Comparison of ENCODE assay signal across 10 cellular contexts in genomic region chr3:56812749-56813655, GRCh38. TPM values are rescaled to one million over a fixed set of nuclear protein-coding genes. Genes with fewer than 3 reads are reported as not detected.
A peak's percentile ranks its signal among the peaks of the same experiment; 100 is the strongest.
DNase-seq lines count a peak whose midpoint lies in the region; ATAC-seq and TF ChIP-seq lines count a peak whose summit lies in the region.
"Had no signal": no experiment of that assay in that cellular context is flagged by ENCODE, and none has a peak within 500 bp of the region (broad histone marks: within the 10 kb centered on the region; RNA-seq: fewer than 3 reads in every experiment).

No MANE protein-coding gene starts in this region.

- no peak overlapping the region for H3K4me3 Mint-ChIP-seq in HFFc6
- peak overlapping the region; percentile 2 for H3K4me3 Mint-ChIP-seq in activated CD8-positive, alpha-beta T cell treated with anti-CD3 and anti-CD28 coated beads, Interleukin-2, amount 10 ng/mL, durations not matched to agents 7 days and 5 days
- H3K4me3 Mint-ChIP-seq in immature natural killer cell = peak overlapping the region in 3 of 5 donors; percentile 15 to 38 (median 30)

- H3K4me1 ChIP-seq in ACC112 (ENCODE audit: control insufficient read depth, insufficient read depth, low read length, unreplicated experiment) = peaks cover 16% of the 10 kb centered on the region
- peaks cover 18% of the 10 kb centered on the region for H3K4me1 ChIP-seq in lower lobe of right lung

- CTCF ChIA-PET in activated CD8-positive, alpha-beta T cell treated with anti-CD3 and anti-CD28 coated beads, Interleukin-2, amount 10 ng/mL, durations not matched to agents 7 days and 5 days (lab: Charles Lee) = interaction anchor here (1.0 to 3.2 kb wide), 5 partner anchors 9 to 176 kb away, joined by 3 to 27 read pairs (median 24); partner anchors contain the start of gene ARHGEF3

- H3K36me3 Mint-ChIP-seq in HFFc6 (ENCODE audit: low read depth) (no peaks in the 10 kb centered on the region), immature natural killer cell (no peaks in the 10 kb centered on the region)
- peaks cover 18% of the 10 kb centered on the region for H3K36me3 Mint-ChIP-seq in activated CD8-positive, alpha-beta T cell treated with anti-CD3 and anti-CD28 coated beads, Interleukin-2, amount 10 ng/mL, durations not matched to agents 7 days and 5 days (ENCODE audit: low read depth)

- intact Hi-C loops in lower lobe of right lung (cut with DNase I) = no loop called here

- DNase-seq in HFFc6 (peak; percentile 24), immature natural killer cell (no peak), lower lobe of right lung (no peak), OCI-M1 (lab: John Stamatoyannopoulos, UW) (no peak)
- DNase-seq in activated CD8-positive, alpha-beta T cell treated with anti-CD3 and anti-CD28 coated beads, Interleukin-2, amount 10 ng/mL, durations not matched to agents 7 days and 5 days = no peak
- DNase-seq: activated CD8-positive, alpha-beta memory T cell treated with anti-CD3 and anti-CD28 coated beads, Interleukin-2, amount 50 U/mL, for 48 hours; stimulated activated CD4-positive, alpha-beta T cell treated with anti-CD3 and anti-CD28 coated beads, Interleukin-1b, Interleukin-23, amount 100 ng/mL, for 48 hours had no signal

- H3K36me3 ChIP-seq in ACC112 (ENCODE audit: insufficient read depth, low read length) (no peaks in the 10 kb centered on the region), lower lobe of right lung (no peaks in the 10 kb centered on the region)

- H2AFZ ChIP-seq in ACC112 (ENCODE audit: low read length, unreplicated experiment) = peak overlapping the region; percentile 85

- H3K4me1 Mint-ChIP-seq in HFFc6 (ENCODE audit: low read depth) (peaks cover 12% of the 10 kb centered on the region), immature natural killer cell (peaks cover 33 to 36% of the 10 kb centered on the region in 2 donors)
- peaks cover 48% of the 10 kb centered on the region for H3K4me1 Mint-ChIP-seq in activated CD8-positive, alpha-beta T cell treated with anti-CD3 and anti-CD28 coated beads, Interleukin-2, amount 10 ng/mL, durations not matched to agents 7 days and 5 days (ENCODE audit: low read depth)

- H3K27me3 ChIP-seq in ACC112 (ENCODE audit: insufficient read depth, low read length) (peaks cover 10% of the 10 kb centered on the region; the same call in 1 of the 2 replicates), lower lobe of right lung (ENCODE audit: low read depth) (no peaks in the 10 kb centered on the region)

- H3K27ac ChIP-seq in ACC112 (ENCODE audit: low read depth, low read length) (peak overlapping the region; percentile 30), lower lobe of right lung (no peak overlapping the region)

- POLR2A ChIA-PET in activated CD8-positive, alpha-beta T cell treated with anti-CD3 and anti-CD28 coated beads, Interleukin-2, amount 10 ng/mL, durations not matched to agents 7 days and 5 days (lab: Charles Lee) = interaction anchor here (0.6 to 1.4 kb wide), 4 partner anchors 25 to 104 kb away, joined by 3 to 8 read pairs (median 4); no protein-coding TSS in a partner anchor

- H3K27me3 Mint-ChIP-seq in HFFc6 (ENCODE audit: insufficient read depth) (peaks cover 7% of the 10 kb centered on the region), immature natural killer cell (ENCODE audit: low read depth in 3 of 3) (no peaks in the 10 kb centered on the region)
- H3K27me3 Mint-ChIP-seq in activated CD8-positive, alpha-beta T cell treated with anti-CD3 and anti-CD28 coated beads, Interleukin-2, amount 10 ng/mL, durations not matched to agents 7 days and 5 days (ENCODE audit: low read depth) = no peaks in the 10 kb centered on the region

- H3K27ac Mint-ChIP-seq in HFFc6 (no peak overlapping the region), immature natural killer cell (peak overlapping the region in 4 of 6 donors; percentile 7 to 66 (median 50))
- peak overlapping the region; percentile 40 for H3K27ac Mint-ChIP-seq in activated CD8-positive, alpha-beta T cell treated with anti-CD3 and anti-CD28 coated beads, Interleukin-2, amount 10 ng/mL, durations not matched to agents 7 days and 5 days

- peak overlapping the region; percentile 55 for H3K4me3 ChIP-seq in ACC112 (ENCODE audit: low read depth, low read length)
- H3K4me3 ChIP-seq in lower lobe of right lung = no peak overlapping the region

- no peak for ATAC-seq in activated CD8-positive, alpha-beta T cell treated with anti-CD3 and anti-CD28 coated beads, Interleukin-2, amount 10 ng/mL, durations not matched to agents 7 days and 5 days
- ATAC-seq in lower lobe of right lung (no peak), GM18517 (IDR thresholded peaks at IDR 0.05; ENCODE audit: unreplicated experiment) (no peak), HG03175 (IDR thresholded peaks at IDR 0.05; ENCODE audit: unreplicated experiment) (no peak)

- H3K79me2 ChIP-seq in ACC112 (ENCODE audit: control insufficient read depth, insufficient read depth, low read length, unreplicated experiment) = no peaks in the 10 kb centered on the region

- TF ChIP-seq CTCF in HFFc6 (IDR thresholded peaks at IDR 0.05) (no peak), lower lobe of right lung (IDR thresholded peaks at IDR 0.05) (no peak)

- no peaks in the 10 kb centered on the region for H3K9me3 Mint-ChIP-seq in HFFc6
- no peaks in the 10 kb centered on the region for H3K9me3 Mint-ChIP-seq in activated CD8-positive, alpha-beta T cell treated with anti-CD3 and anti-CD28 coated beads, Interleukin-2, amount 10 ng/mL, durations not matched to agents 7 days and 5 days (ENCODE audit: insufficient read depth)
- no peaks in the 10 kb centered on the region for H3K9me3 Mint-ChIP-seq in immature natural killer cell

- H3K9me3 ChIP-seq in lower lobe of right lung = no peaks in the 10 kb centered on the region

RNA-seq across cellular contexts. Expression of gene ARHGEF3, which starts 11.3 kb away (rescaled TPM):
- total RNA-seq in HFFc6 (2021; fragmentation: NEBNext Ultra II Directional; extraction: Animal tissue kit (Norgen Biotek cat#: 25700)) = 1 to 10 TPM; 1.7 to 5.9 (median 2.4) TPM
- total RNA-seq in activated CD8-positive, alpha-beta T cell treated with anti-CD3 and anti-CD28 coated beads, Interleukin-2, amount 10 ng/mL, durations not matched to agents 7 days and 5 days = 100 to 1,000 TPM in 1 of 2 experiments, 10 to 100 TPM in 1; 94.6 to 101 TPM
- polyA plus RNA-seq in immature natural killer cell = 100 to 1,000 TPM; 110 to 197 (median 136) TPM
- total RNA-seq in lower lobe of right lung = 48.0 TPM
